1 cellular context compared by ENCODE assay signal in the genomic region with DNA sequence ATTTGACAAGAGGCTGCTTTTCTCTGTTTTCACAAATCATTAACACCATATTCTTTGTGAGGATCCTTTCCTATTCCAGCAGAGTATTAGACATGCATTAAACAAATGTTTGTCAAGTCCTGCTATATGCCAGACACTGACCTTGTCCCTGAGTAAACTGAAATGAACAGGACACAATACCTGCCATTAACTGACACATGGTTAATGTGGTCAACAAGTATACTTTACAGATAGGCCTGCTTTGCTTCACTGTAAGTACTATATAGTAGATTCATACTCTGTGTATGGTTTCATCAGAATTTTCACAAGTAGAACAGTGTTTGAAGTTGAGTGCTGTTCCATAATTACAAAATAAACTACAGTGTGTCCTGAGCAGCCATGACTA.
TF ChIP-seq lines count a peak whose summit lies in the region.

No MANE protein-coding gene starts in this region.

TF ChIP-seq in HepG2, 621 proteins besides CTCF, POLR2A, EP300 and RAD21 (continued from another document and continues in another):
- TF ChIP-seq, protein P1, sequence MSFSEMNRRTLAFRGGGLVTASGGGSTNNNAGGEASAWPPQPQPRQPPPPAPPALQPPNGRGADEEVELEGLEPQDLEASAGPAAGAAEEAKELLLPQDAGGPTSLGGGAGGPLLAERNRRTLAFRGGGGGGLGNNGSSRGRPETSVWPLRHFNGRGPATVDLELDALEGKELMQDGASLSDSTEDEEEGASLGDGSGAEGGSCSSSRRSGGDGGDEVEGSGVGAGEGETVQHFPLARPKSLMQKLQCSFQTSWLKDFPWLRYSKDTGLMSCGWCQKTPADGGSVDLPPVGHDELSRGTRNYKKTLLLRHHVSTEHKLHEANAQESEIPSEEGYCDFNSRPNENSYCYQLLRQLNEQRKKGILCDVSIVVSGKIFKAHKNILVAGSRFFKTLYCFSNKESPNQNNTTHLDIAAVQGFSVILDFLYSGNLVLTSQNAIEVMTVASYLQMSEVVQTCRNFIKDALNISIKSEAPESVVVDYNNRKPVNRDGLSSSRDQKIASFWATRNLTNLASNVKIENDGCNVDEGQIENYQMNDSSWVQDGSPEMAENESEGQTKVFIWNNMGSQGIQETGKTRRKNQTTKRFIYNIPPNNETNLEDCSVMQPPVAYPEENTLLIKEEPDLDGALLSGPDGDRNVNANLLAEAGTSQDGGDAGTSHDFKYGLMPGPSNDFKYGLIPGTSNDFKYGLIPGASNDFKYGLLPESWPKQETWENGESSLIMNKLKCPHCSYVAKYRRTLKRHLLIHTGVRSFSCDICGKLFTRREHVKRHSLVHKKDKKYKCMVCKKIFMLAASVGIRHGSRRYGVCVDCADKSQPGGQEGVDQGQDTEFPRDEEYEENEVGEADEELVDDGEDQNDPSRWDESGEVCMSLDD (CRISPR knock-in tag; IDR thresholded peaks at IDR 0.05; ENCODE audit: borderline replicate concordance): no peak
- TF ChIP-seq ATF4 (CRISPR knock-in tag; IDR thresholded peaks at IDR 0.05): peak in 1 of 2 experiments; percentile 80; a peak in 1 of 4 replicates
- TF ChIP-seq ZNF484 (CRISPR knock-in tag; IDR thresholded peaks at IDR 0.05; ENCODE audit: borderline replicate concordance, low read depth): no peak
- TF ChIP-seq ZNF672 (CRISPR knock-in tag; IDR thresholded peaks at IDR 0.05): no peak
- no peak for TF ChIP-seq ZSCAN22 (CRISPR knock-in tag; IDR thresholded peaks at IDR 0.05)
- TF ChIP-seq TFDP1 (CRISPR knock-in tag; IDR thresholded peaks at IDR 0.05; ENCODE audit: borderline replicate concordance): no peak
- TF ChIP-seq KDM6A (CRISPR knock-in tag; IDR thresholded peaks at IDR 0.05; ENCODE audit: low read depth): no peak
- TF ChIP-seq IRX3 (CRISPR knock-in tag; IDR thresholded peaks at IDR 0.05; ENCODE audit: borderline replicate concordance, low read depth): no peak
- no peak for TF ChIP-seq KDM2A (CRISPR knock-in tag; IDR thresholded peaks at IDR 0.05; ENCODE audit: borderline replicate concordance, low read depth)
- TF ChIP-seq ZC3H13 (CRISPR knock-in tag; IDR thresholded peaks at IDR 0.05): no peak
- no peak for TF ChIP-seq POLR2AphosphoS5 (IDR thresholded peaks at IDR 0.05; ENCODE audit: low read depth, low read length)
- peak; percentile 50; the same call in 1 of the 2 replicates for TF ChIP-seq ZNF12 (CRISPR knock-in tag; IDR thresholded peaks at IDR 0.05)
- no peak for TF ChIP-seq STAG1 (CRISPR knock-in tag; IDR thresholded peaks at IDR 0.05)
- TF ChIP-seq KAT7 (CRISPR knock-in tag; IDR thresholded peaks at IDR 0.05; ENCODE audit: borderline replicate concordance): 0 out of 2 replicates have a peak, but pooled peaks have one; percentile 0
- TF ChIP-seq NCOR1 (IDR thresholded peaks at IDR 0.05; ENCODE audit: borderline replicate concordance, low read length): peak; percentile 49; the same call in 1 of the 2 replicates
- no peak for TF ChIP-seq ZNF687 (CRISPR knock-in tag; IDR thresholded peaks at IDR 0.05)
- no peak for TF ChIP-seq MXD1 (CRISPR knock-in tag; IDR thresholded peaks at IDR 0.05)
- TF ChIP-seq ZKSCAN5 (CRISPR knock-in tag; IDR thresholded peaks at IDR 0.05): no peak
- TF ChIP-seq NBN (conservative IDR thresholded peaks at IDR 0.05): no peak
- TF ChIP-seq DR1 (CRISPR knock-in tag; IDR thresholded peaks at IDR 0.05): no peak
- TF ChIP-seq, protein P2, sequence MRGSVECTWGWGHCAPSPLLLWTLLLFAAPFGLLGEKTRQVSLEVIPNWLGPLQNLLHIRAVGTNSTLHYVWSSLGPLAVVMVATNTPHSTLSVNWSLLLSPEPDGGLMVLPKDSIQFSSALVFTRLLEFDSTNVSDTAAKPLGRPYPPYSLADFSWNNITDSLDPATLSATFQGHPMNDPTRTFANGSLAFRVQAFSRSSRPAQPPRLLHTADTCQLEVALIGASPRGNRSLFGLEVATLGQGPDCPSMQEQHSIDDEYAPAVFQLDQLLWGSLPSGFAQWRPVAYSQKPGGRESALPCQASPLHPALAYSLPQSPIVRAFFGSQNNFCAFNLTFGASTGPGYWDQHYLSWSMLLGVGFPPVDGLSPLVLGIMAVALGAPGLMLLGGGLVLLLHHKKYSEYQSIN (CRISPR knock-in tag; IDR thresholded peaks at IDR 0.05; ENCODE audit: borderline replicate concordance): no peak
- peak; percentile 34; the same call in 1 of the 2 replicates for TF ChIP-seq THAP11 (CRISPR knock-in tag; IDR thresholded peaks at IDR 0.05)
- no peak for TF ChIP-seq PTBP1 (IDR thresholded peaks at IDR 0.05; ENCODE audit: low read depth, low read length, poor library complexity, severe bottlenecking)
- TF ChIP-seq, protein P3, sequence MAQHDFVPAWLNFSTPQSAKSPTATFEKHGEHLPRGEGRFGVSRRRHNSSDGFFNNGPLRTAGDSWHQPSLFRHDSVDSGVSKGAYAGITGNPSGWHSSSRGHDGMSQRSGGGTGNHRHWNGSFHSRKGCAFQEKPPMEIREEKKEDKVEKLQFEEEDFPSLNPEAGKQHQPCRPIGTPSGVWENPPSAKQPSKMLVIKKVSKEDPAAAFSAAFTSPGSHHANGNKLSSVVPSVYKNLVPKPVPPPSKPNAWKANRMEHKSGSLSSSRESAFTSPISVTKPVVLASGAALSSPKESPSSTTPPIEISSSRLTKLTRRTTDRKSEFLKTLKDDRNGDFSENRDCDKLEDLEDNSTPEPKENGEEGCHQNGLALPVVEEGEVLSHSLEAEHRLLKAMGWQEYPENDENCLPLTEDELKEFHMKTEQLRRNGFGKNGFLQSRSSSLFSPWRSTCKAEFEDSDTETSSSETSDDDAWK (CRISPR knock-in tag; IDR thresholded peaks at IDR 0.05): no peak
- no peak for TF ChIP-seq ZNF335 (CRISPR knock-in tag; IDR thresholded peaks at IDR 0.05)
- TF ChIP-seq ZNF251 (CRISPR knock-in tag; IDR thresholded peaks at IDR 0.05): no peak
- 0 out of 2 replicates have a peak, but pooled peaks have one; percentile 69 for TF ChIP-seq ZSCAN9 (CRISPR knock-in tag; IDR thresholded peaks at IDR 0.05; ENCODE audit: borderline replicate concordance)
- TF ChIP-seq AGO1 (IDR thresholded peaks at IDR 0.05; ENCODE audit: low read depth, low read length, poor library complexity, severe bottlenecking): no peak
- no peak for TF ChIP-seq KAT2B (IDR thresholded peaks at IDR 0.05; ENCODE audit: borderline replicate concordance, low read depth, low read length)
- TF ChIP-seq SKI (IDR thresholded peaks at IDR 0.05; ENCODE audit: partially characterized antibody): peak; percentile 56
- TF ChIP-seq, protein P4, sequence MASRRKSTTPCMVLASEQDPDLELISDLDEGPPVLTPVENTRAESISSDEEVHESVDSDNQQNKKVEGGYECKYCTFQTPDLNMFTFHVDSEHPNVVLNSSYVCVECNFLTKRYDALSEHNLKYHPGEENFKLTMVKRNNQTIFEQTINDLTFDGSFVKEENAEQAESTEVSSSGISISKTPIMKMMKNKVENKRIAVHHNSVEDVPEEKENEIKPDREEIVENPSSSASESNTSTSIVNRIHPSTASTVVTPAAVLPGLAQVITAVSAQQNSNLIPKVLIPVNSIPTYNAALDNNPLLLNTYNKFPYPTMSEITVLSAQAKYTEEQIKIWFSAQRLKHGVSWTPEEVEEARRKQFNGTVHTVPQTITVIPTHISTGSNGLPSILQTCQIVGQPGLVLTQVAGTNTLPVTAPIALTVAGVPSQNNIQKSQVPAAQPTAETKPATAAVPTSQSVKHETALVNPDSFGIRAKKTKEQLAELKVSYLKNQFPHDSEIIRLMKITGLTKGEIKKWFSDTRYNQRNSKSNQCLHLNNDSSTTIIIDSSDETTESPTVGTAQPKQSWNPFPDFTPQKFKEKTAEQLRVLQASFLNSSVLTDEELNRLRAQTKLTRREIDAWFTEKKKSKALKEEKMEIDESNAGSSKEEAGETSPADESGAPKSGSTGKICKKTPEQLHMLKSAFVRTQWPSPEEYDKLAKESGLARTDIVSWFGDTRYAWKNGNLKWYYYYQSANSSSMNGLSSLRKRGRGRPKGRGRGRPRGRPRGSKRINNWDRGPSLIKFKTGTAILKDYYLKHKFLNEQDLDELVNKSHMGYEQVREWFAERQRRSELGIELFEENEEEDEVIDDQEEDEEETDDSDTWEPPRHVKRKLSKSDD (CRISPR knock-in tag; IDR thresholded peaks at IDR 0.05; ENCODE audit: low read depth): no peak
- TF ChIP-seq DPF2 (CRISPR knock-in tag; IDR thresholded peaks at IDR 0.05; ENCODE audit: borderline replicate concordance, low read depth): peak; percentile 48; the same call in 1 of the 2 replicates
- TF ChIP-seq ATM (IDR thresholded peaks at IDR 0.05; ENCODE audit: borderline replicate concordance): no peak
- peak; percentile 86 for TF ChIP-seq SOX5 (CRISPR knock-in tag; IDR thresholded peaks at IDR 0.05; ENCODE audit: borderline replicate concordance)
- TF ChIP-seq ZNF530 (CRISPR knock-in tag; IDR thresholded peaks at IDR 0.05; ENCODE audit: low read depth): no peak
- no peak for TF ChIP-seq PBX2 (CRISPR knock-in tag; IDR thresholded peaks at IDR 0.05)
- no peak for TF ChIP-seq MAFF (IDR thresholded peaks at IDR 0.05; ENCODE audit: low read depth, low read length)
- no peak for TF ChIP-seq TFAP4 (IDR thresholded peaks at IDR 0.05; ENCODE audit: borderline replicate concordance, low read depth)
- TF ChIP-seq, protein P5, sequence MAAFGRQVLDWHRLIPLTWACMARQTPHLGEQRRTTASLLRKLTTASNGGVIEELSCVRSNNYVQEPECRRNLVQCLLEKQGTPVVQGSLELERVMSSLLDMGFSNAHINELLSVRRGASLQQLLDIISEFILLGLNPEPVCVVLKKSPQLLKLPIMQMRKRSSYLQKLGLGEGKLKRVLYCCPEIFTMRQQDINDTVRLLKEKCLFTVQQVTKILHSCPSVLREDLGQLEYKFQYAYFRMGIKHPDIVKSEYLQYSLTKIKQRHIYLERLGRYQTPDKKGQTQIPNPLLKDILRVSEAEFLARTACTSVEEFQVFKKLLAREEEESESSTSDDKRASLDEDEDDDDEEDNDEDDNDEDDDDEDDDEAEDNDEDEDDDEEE (CRISPR knock-in tag; IDR thresholded peaks at IDR 0.05): no peak
- TF ChIP-seq, protein P6, sequence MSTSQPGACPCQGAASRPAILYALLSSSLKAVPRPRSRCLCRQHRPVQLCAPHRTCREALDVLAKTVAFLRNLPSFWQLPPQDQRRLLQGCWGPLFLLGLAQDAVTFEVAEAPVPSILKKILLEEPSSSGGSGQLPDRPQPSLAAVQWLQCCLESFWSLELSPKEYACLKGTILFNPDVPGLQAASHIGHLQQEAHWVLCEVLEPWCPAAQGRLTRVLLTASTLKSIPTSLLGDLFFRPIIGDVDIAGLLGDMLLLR (CRISPR knock-in tag; IDR thresholded peaks at IDR 0.05): no peak
- no peak for TF ChIP-seq PHF8 (CRISPR knock-in tag; IDR thresholded peaks at IDR 0.05)
- TF ChIP-seq ZFX (CRISPR knock-in tag; IDR thresholded peaks at IDR 0.05; ENCODE audit: low read depth): peak; percentile 43; the same call in 1 of the 2 replicates
- TF ChIP-seq ZSCAN12 (CRISPR knock-in tag; IDR thresholded peaks at IDR 0.05): no peak
